Comparison of ENCODE assay signal across 8 cellular contexts in genomic region chr3:47283193-47283537, GRCh38. TPM values are rescaled to one million over a fixed set of nuclear protein-coding genes. Genes with fewer than 3 reads are reported as not detected.
DNase-seq lines count a peak whose midpoint lies in the region; ATAC-seq and TF ChIP-seq lines count a peak whose summit lies in the region.

No MANE protein-coding gene starts in this region.

- H3K4me3 Mint-ChIP-seq in neural progenitor cell, result peak overlapping the region; percentile 99

- H2AFZ ChIP-seq in HCT116 (ENCODE audit: low read depth, low read length, poor library complexity, severe bottlenecking) (no peak overlapping the region), neural progenitor cell (replicated peaks) (peak overlapping the region; percentile 81)

- H3K36me3 Mint-ChIP-seq in neural progenitor cell, result no peaks in the 10 kb centered on the region

- H3K27me3 Mint-ChIP-seq in neural progenitor cell (ENCODE audit: insufficient read depth, low read depth), result peaks cover 3% of the 10 kb centered on the region

- peak overlapping the region; percentile 99 for H3K27ac Mint-ChIP-seq in neural progenitor cell

- TF ChIP-seq POLR2A in HCT116 (IDR thresholded peaks at IDR 0.05; ENCODE audit: borderline replicate concordance, extremely low read depth, insufficient read depth, insufficient read length) (no peak), esophagus muscularis mucosa (IDR thresholded peaks at IDR 0.05; ENCODE audit: low read depth) (no peak)

- intact Hi-C loops in HCT116 (cut with micrococcal nuclease) (no loop called here), esophagus muscularis mucosa (cut with DNase I) (loop anchor here (5.0 kb wide), 1 partner anchor 121 kb away; the partner anchor contains the start of gene SETD2)

- no TSS peak for BruUV-seq in HCT116 (replicated peaks; lab: Mats Ljungman, UMichigan)

- RAD21 ChIA-PET in HCT116 (lab: Charles Lee; ENCODE audit: low non-redundant PET in 1 of 2, low total read pairs in 2 of 2, uncharacterized antibody in 2 of 2, unreplicated experiment in 2 of 2), result no interaction called here

- ATAC-seq in HCT116 (0 out of 2 replicates have a peak, but pooled peaks have one; percentile 3), HG03139 (IDR thresholded peaks at IDR 0.05; ENCODE audit: unreplicated experiment) (no peak)

- H3K4me1 Mint-ChIP-seq in neural progenitor cell, result peaks cover 20% of the 10 kb centered on the region

- H3K4me3 ChIP-seq in BLaER1 (peak overlapping the region; percentile 93), HCT116 (replicated peaks in 1 of 2; ENCODE audit: low read depth in 1 of 2, low read length in 2 of 2) (peak overlapping the region; percentile 84 to 99), WI38 (ENCODE audit: low read depth, low read length) (peak overlapping the region; percentile 79), esophagus muscularis mucosa (peak overlapping the region; percentile 68 to 91 (median 82)), neural progenitor cell (peak overlapping the region; percentile 84)

- TF ChIP-seq RAD21 in HCT116 (IDR thresholded peaks at IDR 0.05; ENCODE audit: low read depth), result no peak

- no peak for TF ChIP-seq EP300 in esophagus muscularis mucosa (IDR thresholded peaks at IDR 0.05)

- no peaks in the 10 kb centered on the region for H3K9me2 ChIP-seq in HCT116 (ENCODE audit: insufficient read depth)

- no peaks in the 10 kb centered on the region for H3K9me3 ChIP-seq in BLaER1
- H3K9me3 ChIP-seq in HCT116 (ENCODE audit: control insufficient read depth in 1 of 2, insufficient read depth in 1 of 2, low read depth in 1 of 2, low read length in 2 of 2), result no peaks in the 10 kb centered on the region
- no peaks in the 10 kb centered on the region for H3K9me3 ChIP-seq in esophagus muscularis mucosa
- no peaks in the 10 kb centered on the region for H3K9me3 ChIP-seq in neural progenitor cell (ENCODE audit: low read depth)

- H3K4me2 ChIP-seq in BLaER1, result peak overlapping the region; percentile 94
- peak overlapping the region; percentile 74 for H3K4me2 ChIP-seq in HCT116 (ENCODE audit: low read length)
- peak overlapping the region; percentile 93 for H3K4me2 ChIP-seq in neural progenitor cell

- H3K36me3 ChIP-seq in BLaER1 (peaks cover 22% of the 10 kb centered on the region), HCT116 (ENCODE audit: control insufficient read depth in 1 of 2, insufficient read depth in 2 of 2, low read length in 2 of 2) (peaks cover 0 to 2% of the 10 kb centered on the region in 2 experiments; a peak in 1 of 4 replicates), esophagus muscularis mucosa (peaks cover 0 to 16% (median 7%) of the 10 kb centered on the region in 4 donors), neural progenitor cell (no peaks in the 10 kb centered on the region)

- POLR2A ChIA-PET in HCT116 (lab: Charles Lee), result no interaction called here

- no peaks in the 10 kb centered on the region for H3K9me3 Mint-ChIP-seq in neural progenitor cell

- H3K79me2 ChIP-seq in HCT116 (ENCODE audit: insufficient read depth, low read length) (peaks cover 71% of the 10 kb centered on the region), neural progenitor cell (ENCODE audit: low read depth) (peaks cover 45% of the 10 kb centered on the region)

- H3K4me1 ChIP-seq in BLaER1 (peaks cover 39% of the 10 kb centered on the region), HCT116 (ENCODE audit: control insufficient read depth in 1 of 2, insufficient read depth in 2 of 2, low read length in 2 of 2) (peaks cover 11 to 19% of the 10 kb centered on the region in 2 experiments; a peak in 3 of 4 replicates), esophagus muscularis mucosa (peaks cover 42 to 63% (median 55%) of the 10 kb centered on the region in 4 donors), neural progenitor cell (peaks cover 5% of the 10 kb centered on the region)

- DNase-seq in HCT116 (ENCODE audit: low read depth, low spot score) (no peak), esophagus muscularis mucosa (ENCODE audit: extremely low spot score) (no peak), neural progenitor cell (ENCODE audit: low spot score) (no peak), HuH-7.5 (ENCODE audit: low spot score) (no peak)
- no peak for DNase-seq in effector CD8-positive, alpha-beta T cell (lab: John Stamatoyannopoulos, UW)

- H3K27me3 ChIP-seq in BLaER1 (no peaks in the 10 kb centered on the region), HCT116 (ENCODE audit: insufficient read depth, low read length) (no peaks in the 10 kb centered on the region), esophagus muscularis mucosa (no peaks in the 10 kb centered on the region), neural progenitor cell (no peaks in the 10 kb centered on the region)

- TF ChIP-seq CTCF in HCT116 (IDR thresholded peaks at IDR 0.05 in 2 of 3, conservative IDR thresholded peaks at IDR 0.05 in 1 of 3; ENCODE audit: borderline replicate concordance in 1 of 3, insufficient read depth in 1 of 3, low read depth in 2 of 3, low read length in 2 of 3) (no peak), WI38 (IDR thresholded peaks at IDR 0.05; ENCODE audit: low read depth, low read length) (no peak), esophagus muscularis mucosa (IDR thresholded peaks at IDR 0.05) (no peak), neural progenitor cell (IDR thresholded peaks at IDR 0.05) (no peak)

- H3K27ac ChIP-seq in BLaER1 (peak overlapping the region; percentile 93), HCT116 (ENCODE audit: low read depth, low read length) (peak overlapping the region; percentile 76), esophagus muscularis mucosa (replicated peaks in 1 of 4) (peak overlapping the region; percentile 89 to 95 (median 94)), neural progenitor cell (no peak overlapping the region)

- CTCF ChIA-PET in HCT116 (lab: Charles Lee), result interaction anchor here (0.8 kb wide), 1 partner anchor 41 kb away, joined by 3 read pairs; no protein-coding TSS in a partner anchor

- WGBS in esophagus muscularis mucosa, result 2% methylated on average over 10 of the region's 10 CpGs

- H3K9ac ChIP-seq in BLaER1 (peak overlapping the region; percentile 89), HCT116 (ENCODE audit: low read length) (peak overlapping the region; percentile 91), neural progenitor cell (peak overlapping the region; percentile 54)

- peaks cover 22% of the 10 kb centered on the region for H3F3A ChIP-seq in neural progenitor cell (ENCODE audit: low read depth)

- H4K20me1 ChIP-seq in BLaER1 (peaks cover 29% of the 10 kb centered on the region; the same call in 1 of the 2 replicates), HCT116 (ENCODE audit: insufficient read depth) (no peaks in the 10 kb centered on the region), neural progenitor cell (ENCODE audit: low read depth) (no peaks in the 10 kb centered on the region)

TF ChIP-seq in HCT116, 20 proteins besides CTCF, POLR2A, EP300 and RAD21 (continues in another document):
- TF ChIP-seq YY1 (IDR thresholded peaks at IDR 0.05; ENCODE audit: extremely low read depth, insufficient replicate concordance, low read depth, low read length), result no peak
- no peak for TF ChIP-seq CBX3 (IDR thresholded peaks at IDR 0.05; ENCODE audit: low read depth)
- no peak for TF ChIP-seq SRF (IDR thresholded peaks at IDR 0.05; ENCODE audit: low read depth)
- TF ChIP-seq EZH2phosphoT487 (IDR thresholded peaks at IDR 0.05; ENCODE audit: borderline replicate concordance), result no peak
- TF ChIP-seq EGR1 (IDR thresholded peaks at IDR 0.05; ENCODE audit: low read depth), result no peak
- no peak for TF ChIP-seq REST (IDR thresholded peaks at IDR 0.05; ENCODE audit: low read depth)
- TF ChIP-seq MAX (IDR thresholded peaks at IDR 0.05), result no peak
- TF ChIP-seq TCF7L2 (IDR thresholded peaks at IDR 0.05; ENCODE audit: borderline replicate concordance, extremely low read depth, insufficient read depth, insufficient read length), result no peak
- no peak for TF ChIP-seq ATF3 (IDR thresholded peaks at IDR 0.05)
- no peak for TF ChIP-seq ELF1 (IDR thresholded peaks at IDR 0.05; ENCODE audit: borderline replicate concordance, low read depth)
- TF ChIP-seq FOSL1 (IDR thresholded peaks at IDR 0.05; ENCODE audit: low read depth), result no peak
- TF ChIP-seq SP1 (IDR thresholded peaks at IDR 0.05; ENCODE audit: low read depth), result no peak

RNA-seq across cellular contexts. Expression of gene KLHL18, which starts 0.4 kb away (rescaled TPM):
- total RNA-seq in HCT116 (2021; ENCODE audit: unreplicated experiment) (32.3 TPM), esophagus muscularis mucosa (10 to 100 TPM; 10.4 to 18.1 (median 16.5) TPM), neural progenitor cell (ENCODE audit: low replicate concordance) (7.3 and 14.0 TPM in 2 replicates)
- polyA plus RNA-seq in HCT116 (2012), result 16.0 and 31.1 TPM in 2 replicates

RNA-seq across cellular contexts. Expression of gene KIF9, which starts 0.6 kb away (rescaled TPM):
- total RNA-seq in HCT116 (2021; ENCODE audit: unreplicated experiment), result 13.1 TPM
- polyA plus RNA-seq in HCT116 (2012), result 13.5 and 14.0 TPM in 2 replicates
- total RNA-seq in esophagus muscularis mucosa, result 1 to 10 TPM; 5.4 to 7.3 (median 6.4) TPM
- total RNA-seq in neural progenitor cell (ENCODE audit: low replicate concordance), result 4.2 and 6.4 TPM in 2 replicates
